ENCODE assay signal across 11 cellular contexts in the genomic region with DNA sequence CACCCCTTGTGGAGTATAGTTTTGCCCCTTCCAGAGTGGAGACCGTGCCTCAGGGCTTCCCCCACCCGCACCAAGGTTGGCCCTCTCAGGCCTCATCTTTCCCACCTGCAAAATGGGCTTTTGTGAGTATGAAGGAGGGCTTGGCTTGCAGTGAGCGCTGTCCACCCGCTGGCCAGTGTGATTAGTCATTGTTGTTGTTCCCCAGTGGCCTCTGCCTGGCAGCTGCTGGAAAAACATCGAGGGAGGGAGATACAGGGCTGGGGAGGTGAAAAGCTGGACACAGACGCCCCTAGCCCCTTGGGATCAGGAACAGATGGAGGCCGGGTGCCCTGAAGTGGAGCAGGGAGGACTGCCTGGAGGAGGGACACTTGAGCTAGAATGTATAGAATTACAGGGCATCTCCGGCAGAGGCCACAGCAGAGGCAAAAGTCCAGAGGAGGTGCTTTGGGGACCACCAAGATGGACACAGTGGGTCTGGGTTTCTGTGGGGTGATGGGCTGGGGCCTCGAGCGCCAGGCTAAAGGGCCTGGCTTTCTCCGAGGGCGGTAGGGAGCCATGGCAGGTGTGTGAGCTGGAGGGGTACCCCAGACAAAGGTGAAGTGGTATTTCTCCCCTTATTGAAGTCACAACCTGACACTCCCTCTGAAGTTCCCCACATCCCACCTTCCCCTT. TPM values are rescaled to one million over a fixed set of nuclear protein-coding genes. Genes with fewer than 3 reads are reported as not detected.
A peak's percentile ranks its signal among the peaks of the same experiment; 100 is the strongest.
DNase-seq lines count a peak whose midpoint lies in the region; ATAC-seq, FAIRE-seq and TF ChIP-seq lines count a peak whose summit lies in the region.
"Had no signal": no experiment of that assay in that cellular context is flagged by ENCODE, and none has a peak within 500 bp of the region (broad histone marks: within the 10 kb centered on the region; RNA-seq: fewer than 3 reads in every experiment).

No MANE protein-coding gene starts in this region.

- H3K27me3 Mint-ChIP-seq in activated B cell treated with CpG ODN at 0.5 μM for 24 hours = no peaks in the 10 kb centered on the region

- CTCF ChIA-PET in activated B cell treated with CpG ODN at 0.5 μM for 24 hours (lab: Charles Lee) = interaction anchor here (1.1 to 1.5 kb wide), 2 partner anchors 19 to 83 kb away, joined by 4 to 5 read pairs; partner anchors contain the start of gene ARRDC2

- H4K20me1 ChIP-seq in osteoblast (ENCODE audit: insufficient read depth, low read length) = no peaks in the 10 kb centered on the region

- H3K9me3 Mint-ChIP-seq in activated B cell treated with CpG ODN at 0.5 μM for 24 hours = no peaks in the 10 kb centered on the region

- intact Hi-C loops in activated B cell treated with CpG ODN at 0.5 μM for 24 hours (cut with micrococcal nuclease) = loop anchor here (10.0 kb wide), 2 partner anchors 336 to 566 kb away; partner anchors contain the start of gene FCHO1

- H3K27ac ChIP-seq in esophagus (ENCODE audit: low read depth in 2 of 2, low read length in 1 of 2) (peak overlapping the region; percentile 43 to 62), osteoblast (ENCODE audit: low read depth, low read length) (no peak overlapping the region)

- TF ChIP-seq CTCF in activated B cell treated with CpG ODN at 0.5 μM for 24 hours (IDR thresholded peaks at IDR 0.05) = no peak
- no peak for TF ChIP-seq CTCF in osteoblast (IDR thresholded peaks at IDR 0.05; ENCODE audit: extremely low read depth, low read depth, low read length)

- no peak for FAIRE-seq in H54 (lab: Jason Lieb, UNC)
- FAIRE-seq: G401.6 had no signal

- H3K9me3 ChIP-seq in esophagus (ENCODE audit: control insufficient read depth in 2 of 2, insufficient read depth in 1 of 2, low read depth in 1 of 2, low read length in 1 of 2) = no peaks in the 10 kb centered on the region
- H3K9me3 ChIP-seq in osteoblast (ENCODE audit: low read depth, low read length) = no peaks in the 10 kb centered on the region

- H3K27me3 ChIP-seq in esophagus (ENCODE audit: control insufficient read depth in 1 of 2, insufficient read depth in 2 of 2, low read length in 2 of 2) (no peaks in the 10 kb centered on the region), osteoblast (ENCODE audit: insufficient read depth, low read length) (no peaks in the 10 kb centered on the region)

- TF ChIP-seq POLR2A in H54 (IDR thresholded peaks at IDR 0.05; ENCODE audit: low read depth, low read length) = no peak

- peaks cover 59% of the 10 kb centered on the region for H3K4me1 Mint-ChIP-seq in activated B cell treated with CpG ODN at 0.5 μM for 24 hours

- DNase-seq in H54 (ENCODE audit: insufficient read length, low spot score) (peak; percentile 62), activated B cell treated with CpG ODN at 0.5 μM for 24 hours (no peak), osteoblast (ENCODE audit: insufficient read length, low spot score, missing footprints) (peak; percentile 91), NCI-H510A treated with DMSO at 0.1 percent for 48 hours (lab: John Stamatoyannopoulos, UW) (no peak), NOMO-1 treated with dmso at 0.1 percent for 144 hours (lab: John Stamatoyannopoulos, UW; ENCODE audit: unreplicated experiment) (no peak)
- DNase-seq: NCI-H1105 treated with DMSO at 0.1 percent for 48 hours, SHP77 treated with DMSO at 0.1 percent for 48 hours had no signal

- no peak overlapping the region for H3K4me2 ChIP-seq in osteoblast (ENCODE audit: insufficient read depth, low read length)

- WGBS in esophagus, 2 donors = 68 to 75% methylated on average over 12 of the region's 12 CpGs

- no peak overlapping the region for H2AFZ ChIP-seq in osteoblast (ENCODE audit: low read length)

- H3K36me3 ChIP-seq in esophagus (ENCODE audit: control insufficient read depth in 2 of 2, insufficient read depth in 2 of 2, low read length in 1 of 2) (no peaks in the 10 kb centered on the region), osteoblast (ENCODE audit: insufficient read depth, low read length) (no peaks in the 10 kb centered on the region)

- H3K4me1 ChIP-seq in esophagus (ENCODE audit: control insufficient read depth in 2 of 2, insufficient read depth in 2 of 2, low read length in 1 of 2) = peaks cover 0 to 2% of the 10 kb centered on the region in 2 donors
- H3K4me1 ChIP-seq in osteoblast (ENCODE audit: insufficient read depth, low read length) = peaks cover 9% of the 10 kb centered on the region

- peak overlapping the region; percentile 97 for H3K27ac Mint-ChIP-seq in activated B cell treated with CpG ODN at 0.5 μM for 24 hours

- H3K36me3 Mint-ChIP-seq in activated B cell treated with CpG ODN at 0.5 μM for 24 hours (ENCODE audit: low read depth) = peaks cover 1% of the 10 kb centered on the region

- POLR2A ChIA-PET in activated B cell treated with CpG ODN at 0.5 μM for 24 hours (lab: Charles Lee) = interaction anchor here (0.6 to 8.7 kb wide), 19 partner anchors 8 to 1646 kb away, joined by 3 to 146 read pairs (median 6); partner anchors contain the start of genes JUND, MAST3 and PIK3R2

- H3K79me2 ChIP-seq in osteoblast (ENCODE audit: insufficient read depth, low read length) = no peaks in the 10 kb centered on the region

- H3K4me3 Mint-ChIP-seq in activated B cell treated with CpG ODN at 0.5 μM for 24 hours = peak overlapping the region; percentile 67

- ATAC-seq in activated B cell treated with CpG ODN at 0.5 μM for 24 hours (ENCODE audit: low read depth) (no peak), GM21360 (IDR thresholded peaks at IDR 0.05; ENCODE audit: unreplicated experiment) (no peak), HG02759 (IDR thresholded peaks at IDR 0.05; ENCODE audit: unreplicated experiment) (no peak)

- H3K4me3 ChIP-seq in esophagus (ENCODE audit: low read depth in 1 of 2, low read length in 2 of 2) (no peak overlapping the region), osteoblast (ENCODE audit: insufficient read depth, low read length) (no peak overlapping the region)

RNA-seq across cellular contexts. Expression of gene IL12RB1, which starts 3.9 kb away (rescaled TPM):
- total RNA-seq in activated B cell treated with CpG ODN at 0.5 μM for 24 hours (19.9 and 20.9 TPM in 2 replicates), osteoblast (0.29 and 0.72 TPM in 2 replicates)
- under 1 TPM; 0.40 to 0.51 TPM for polyA plus RNA-seq in esophagus

RNA-seq across cellular contexts. Expression of gene MAST3, which starts 6.9 kb away (rescaled TPM):
- total RNA-seq in activated B cell treated with CpG ODN at 0.5 μM for 24 hours = 44.3 and 48.6 TPM in 2 replicates
- 1 to 10 TPM; 1.5 to 2.5 TPM for polyA plus RNA-seq in esophagus
- total RNA-seq in osteoblast = 5.4 and 5.6 TPM in 2 replicates

Comparison
In these comparisons a context has a peak if more than half of its experiments do, and no peak if none do; other contexts are left out.
1. DNase-seq: peak in H54 (single experiment) and osteoblast (single experiment); none in activated B cell treated with CpG ODN at 0.5 μM for 24 hours (single experiment), NCI-H510A treated with DMSO at 0.1 percent for 48 hours (single experiment) and NOMO-1 treated with dmso at 0.1 percent for 144 hours (single experiment).
2. RNA of gene IL12RB1, which starts 3.9 kb away (total RNA-seq): 19.9 to 20.9 TPM in activated B cell treated with CpG ODN at 0.5 μM for 24 hours; 0.29 to 0.72 TPM in osteoblast; every median in the first group is over 10 times any median in the second.